8 cellular contexts compared by ENCODE assay signal in the genomic region with DNA sequence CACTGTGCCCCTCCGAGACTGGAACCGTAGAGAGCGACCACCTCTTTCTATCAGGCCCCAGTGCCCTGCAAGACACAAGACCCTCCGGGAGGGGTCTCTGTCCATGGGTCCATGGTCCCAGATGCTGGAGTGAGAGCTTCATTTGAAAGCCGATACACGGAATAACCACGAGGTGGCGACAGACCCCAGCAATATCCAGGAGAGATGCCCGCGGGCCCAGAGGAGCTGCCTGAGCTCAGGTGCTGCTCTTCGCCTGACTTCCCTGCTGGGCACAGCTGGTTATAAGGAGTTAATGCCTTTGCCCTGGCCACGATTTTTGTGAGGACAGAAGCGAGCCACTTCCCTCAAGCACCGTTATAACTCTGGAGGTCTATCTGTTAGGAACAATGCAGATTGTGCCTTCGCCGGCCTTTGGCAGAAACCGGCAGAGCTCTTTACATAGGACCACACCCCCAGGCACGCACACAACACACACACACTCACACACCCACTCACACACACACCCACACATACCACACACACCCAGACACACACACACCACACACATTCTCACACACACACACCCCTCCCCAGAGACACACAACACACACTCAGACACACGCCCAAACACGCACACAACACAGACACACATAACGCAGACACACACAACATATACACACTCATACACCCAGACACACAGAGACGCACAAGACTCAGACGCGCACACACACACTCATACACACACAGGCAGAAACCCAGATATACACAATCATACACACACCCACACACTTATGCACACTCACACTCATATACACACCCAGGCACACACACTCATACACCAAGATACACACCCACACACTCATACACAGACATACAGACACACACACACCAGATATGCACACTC.
DNase-seq lines count a peak whose midpoint lies in the region; ATAC-seq and TF ChIP-seq lines count a peak whose summit lies in the region.

No MANE protein-coding gene starts in this region.

- no peaks in the 10 kb centered on the region for H3K9me3 Mint-ChIP-seq in activated CD4-positive, alpha-beta T cell treated with anti-CD3 and anti-CD28 coated beads for 36 hours (ENCODE audit: low read depth)

- no peaks in the 10 kb centered on the region for H3K27me3 ChIP-seq in lower lobe of right lung (ENCODE audit: low read depth)

- POLR2A ChIA-PET in activated CD4-positive, alpha-beta T cell treated with anti-CD3 and anti-CD28 coated beads for 36 hours (lab: Charles Lee) = interaction anchor here (0.6 kb wide), 1 partner anchor 1366 kb away, joined by 3 read pairs; no protein-coding TSS in a partner anchor

- peak; percentile 80 for TF ChIP-seq CTCF in GM13977 (IDR thresholded peaks at IDR 0.05; ENCODE audit: extremely low read depth, insufficient read depth, missing control alignments)
- peak; percentile 91 for TF ChIP-seq CTCF in choroid plexus epithelial cell (conservative IDR thresholded peaks at IDR 0.05; ENCODE audit: low read depth, low read length)
- peak; percentile 76 for TF ChIP-seq CTCF in lower lobe of right lung (IDR thresholded peaks at IDR 0.05)

- no peaks in the 10 kb centered on the region for H3K36me3 ChIP-seq in lower lobe of right lung

- peak; percentile 84 for DNase-seq in GM13977 (ENCODE audit: low spot score)
- peak; percentile 85 for DNase-seq in NCI-H510A treated with DMSO at 0.1 percent for 48 hours (lab: John Stamatoyannopoulos, UW)
- peak; percentile 80 for DNase-seq in activated CD4-positive, alpha-beta T cell treated with anti-CD3 and anti-CD28 coated beads for 36 hours
- peak; percentile 72 for DNase-seq in choroid plexus epithelial cell (ENCODE audit: low read depth)
- DNase-seq in lower lobe of right lung = peak; percentile 74
- DNase-seq in stimulated activated CD8-positive, alpha-beta memory T cell treated with anti-CD3 and anti-CD28 coated beads, Interleukin-4, amount 100 ng/mL, for 1 hour (ENCODE audit: low read depth in 2 of 2, low spot score in 1 of 2) = peak; percentile 10 to 31
- DNase-seq in DMS153 treated with DMSO at 0.1 percent for 48 hours (lab: John Stamatoyannopoulos, UW; ENCODE audit: unreplicated experiment) = no peak

- peaks cover 2% of the 10 kb centered on the region for H3K27me3 Mint-ChIP-seq in activated CD4-positive, alpha-beta T cell treated with anti-CD3 and anti-CD28 coated beads for 36 hours

- H3K36me3 Mint-ChIP-seq in activated CD4-positive, alpha-beta T cell treated with anti-CD3 and anti-CD28 coated beads for 36 hours (ENCODE audit: low read depth) = no peaks in the 10 kb centered on the region

- no peak overlapping the region for H3K4me3 Mint-ChIP-seq in activated CD4-positive, alpha-beta T cell treated with anti-CD3 and anti-CD28 coated beads for 36 hours

- no peaks in the 10 kb centered on the region for H3K9me3 ChIP-seq in lower lobe of right lung

- H3K27ac ChIP-seq in lower lobe of right lung = no peak overlapping the region

- CTCF ChIA-PET in activated CD4-positive, alpha-beta T cell treated with anti-CD3 and anti-CD28 coated beads for 36 hours (lab: Charles Lee) = interaction anchor here (0.6 to 5.6 kb wide), 38 partner anchors 10 to 1133 kb away, joined by 3 to 71 read pairs (median 3); a partner anchor contains a TSS

- intact Hi-C loops in activated CD4-positive, alpha-beta T cell treated with anti-CD3 and anti-CD28 coated beads for 36 hours (cut with DNase I, micrococcal nuclease) = loop anchor here (1.0 to 10.0 kb wide), 8 partner anchors 104 to 808 kb away; no protein-coding TSS in a partner anchor
- intact Hi-C loops in lower lobe of right lung (cut with DNase I) = no loop called here

- H3K4me1 ChIP-seq in lower lobe of right lung = peaks cover 7% of the 10 kb centered on the region

- ATAC-seq in HG03196 (IDR thresholded peaks at IDR 0.05; ENCODE audit: unreplicated experiment) = peak; percentile 57
- peak; percentile 79 for ATAC-seq in activated CD4-positive, alpha-beta T cell treated with anti-CD3 and anti-CD28 coated beads for 36 hours
- ATAC-seq in lower lobe of right lung = peak; percentile 59 to 64

- in situ Hi-C loops in GM13977 (cut with MboI; ENCODE audit: low pct_unique_long_range_greater_than_20kb, low sequenced_read_pairs, unreplicated experiment) = loop anchor here (25.0 kb wide), 2 partner anchors 630 to 805 kb away; a partner anchor contains a TSS

- no peaks in the 10 kb centered on the region for H3K4me1 Mint-ChIP-seq in activated CD4-positive, alpha-beta T cell treated with anti-CD3 and anti-CD28 coated beads for 36 hours

- H3K27ac Mint-ChIP-seq in activated CD4-positive, alpha-beta T cell treated with anti-CD3 and anti-CD28 coated beads for 36 hours = no peak overlapping the region

- no peak overlapping the region for H3K4me3 ChIP-seq in choroid plexus epithelial cell (ENCODE audit: low read depth, low read length)
- H3K4me3 ChIP-seq in lower lobe of right lung = no peak overlapping the region
